Comparison of ENCODE assay signal across 3 cellular contexts in genomic region chr5:52660621-52661020, GRCh38.
"Had no signal": no experiment of that assay in that cellular context is flagged by ENCODE, and none has a peak within 500 bp of the region (broad histone marks: within the 10 kb centered on the region; RNA-seq: fewer than 3 reads in every experiment).

No MANE protein-coding gene starts in this region.

- H3K4me3 ChIP-seq: GM12878 had no signal

- ATAC-seq: GM12878 had no signal

- DNase-seq: GDM1, GF-D8 had no signal
